Comparison of ENCODE assay signal across 8 cellular contexts in genomic region chr3:94044100-94044936, GRCh38. TPM values are rescaled to one million over a fixed set of nuclear protein-coding genes. Genes with fewer than 3 reads are reported as not detected.
"Had no signal": no experiment of that assay in that cellular context is flagged by ENCODE, and none has a peak within 500 bp of the region (broad histone marks: within the 10 kb centered on the region; RNA-seq: fewer than 3 reads in every experiment).

No MANE protein-coding gene starts in this region.

RNA-seq across cellular contexts. Expression of gene STX19, which starts 15.9 kb away (rescaled TPM):
- total RNA-seq: LHCN-M2, MCF 10A, NCI-H460, OCI-LY7, Right ventricle myocardium inferior, RPMI7951, SJCRH30, SK-MEL-5 had no signal
